Comparison of ENCODE assay signal across 25 cellular contexts in the genomic region with DNA sequence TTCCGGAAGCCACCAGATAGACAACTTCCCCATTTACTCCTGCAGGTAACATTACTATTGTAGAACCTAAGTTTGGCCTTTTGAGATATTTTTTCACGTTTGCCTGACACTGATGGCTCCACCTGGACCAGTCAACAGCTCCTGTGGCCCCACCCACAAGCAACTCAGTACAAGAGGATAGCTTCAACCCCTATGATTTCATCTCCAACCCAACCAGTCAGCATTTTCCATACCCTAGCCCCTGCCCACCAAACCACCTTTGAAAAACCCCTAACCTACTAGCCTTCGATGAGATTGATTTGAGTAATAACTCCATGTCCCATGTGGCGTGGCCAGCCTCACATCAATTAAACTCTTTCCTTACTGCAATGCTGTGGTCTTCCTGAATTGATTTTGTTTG. TPM values are rescaled to one million over a fixed set of nuclear protein-coding genes. Genes with fewer than 3 reads are reported as not detected.
A peak's percentile ranks its signal among the peaks of the same experiment; 100 is the strongest.
DNase-seq lines count a peak whose midpoint lies in the region; ATAC-seq, FAIRE-seq and TF ChIP-seq lines count a peak whose summit lies in the region.
"Had no signal": no experiment of that assay in that cellular context is flagged by ENCODE, and none has a peak within 500 bp of the region (broad histone marks: within the 10 kb centered on the region; RNA-seq: fewer than 3 reads in every experiment).

No MANE protein-coding gene starts in this region.

- intact Hi-C loops in activated CD8-positive, alpha-beta T cell treated with anti-CD3 and anti-CD28 coated beads for 36 hours (cut with micrococcal nuclease): no loop called here
- intact Hi-C loops in K562 (cut with micrococcal nuclease): no loop called here

- no peak for TF ChIP-seq EP300 in K562 (IDR thresholded peaks at IDR 0.05; ENCODE audit: low read length)

- ATAC-seq in activated CD8-positive, alpha-beta T cell treated with anti-CD3 and anti-CD28 coated beads for 36 hours: no peak
- no peak for ATAC-seq in activated CD8-positive, alpha-beta T cell treated with anti-CD3 and anti-CD28 coated beads, Interleukin-2, amount 10 ng/mL, durations not matched to agents 7 days and 5 days
- ATAC-seq in K562 (no peak), esophagus mucosa (no peak)

- no peaks in the 10 kb centered on the region for H3K9me2 ChIP-seq in Loucy (replicated peaks; ENCODE audit: low read depth, low read length)

- peak; percentile 3 for DNase-seq in activated CD8-positive, alpha-beta T cell treated with anti-CD3 and anti-CD28 coated beads for 36 hours
- no peak for DNase-seq in activated CD8-positive, alpha-beta T cell treated with anti-CD3 and anti-CD28 coated beads, Interleukin-2, amount 10 ng/mL, durations not matched to agents 7 days and 5 days
- DNase-seq in K562 (ENCODE audit: extremely low read depth in 1 of 4, low spot score in 3 of 4): no peak
- no peak for DNase-seq in islet precursor cell
- no peak for DNase-seq in stimulated activated naive CD4-positive, alpha-beta T cell treated with Interleukin-2 at 50 U/mL for 16 hours (lab: John Stamatoyannopoulos, UW)
- DNase-seq: activated CD8-positive, alpha-beta memory T cell treated with anti-CD3 and anti-CD28 coated beads, Interleukin-2, amount 50 U/mL, for 4 hours; activated effector memory CD4-positive, alpha-beta T cell treated with anti-CD3 and anti-CD28 coated beads, Interleukin-2, amount 50 U/mL, for 16 hours; adrenal gland; AML-193; head of caudate nucleus; left colon; mesendoderm; naive B cell; NCI-H1417 treated with DMSO at 0.1 percent for 48 hours; posterior cingulate gyrus; SHP77 treated with DMSO at 0.1 percent for 48 hours; sigmoid colon had no signal

- no peaks in the 10 kb centered on the region for H3F3A ChIP-seq in Loucy (ENCODE audit: low read depth)

- no peaks in the 10 kb centered on the region for H3K36me3 Mint-ChIP-seq in activated CD8-positive, alpha-beta T cell treated with anti-CD3 and anti-CD28 coated beads for 36 hours (ENCODE audit: low read depth)
- peaks cover 2% of the 10 kb centered on the region for H3K36me3 Mint-ChIP-seq in activated CD8-positive, alpha-beta T cell treated with anti-CD3 and anti-CD28 coated beads, Interleukin-2, amount 10 ng/mL, durations not matched to agents 7 days and 5 days (ENCODE audit: low read depth)

- 63% methylated on average over 4 of the region's 4 CpGs for WGBS in K562 (ENCODE audit: insufficient coverage, low coverage, missing lambda C conversion rate)

- no peaks in the 10 kb centered on the region for H3K36me3 ChIP-seq in Loucy (ENCODE audit: insufficient read depth, low read length)
- H3K36me3 ChIP-seq in K562 (ENCODE audit: control insufficient read depth, insufficient read depth, low read length): no peaks in the 10 kb centered on the region
- H3K36me3 ChIP-seq in parathyroid adenoma (ENCODE audit: control insufficient read depth, insufficient read depth, low read length): no peaks in the 10 kb centered on the region
- H3K36me3 ChIP-seq: adrenal gland, cardiac muscle cell, sigmoid colon, suprapubic skin had no signal

- H3K27ac Mint-ChIP-seq in activated CD8-positive, alpha-beta T cell treated with anti-CD3 and anti-CD28 coated beads for 36 hours: no peak overlapping the region
- H3K27ac Mint-ChIP-seq in activated CD8-positive, alpha-beta T cell treated with anti-CD3 and anti-CD28 coated beads, Interleukin-2, amount 10 ng/mL, durations not matched to agents 7 days and 5 days: no peak overlapping the region
- H3K27ac Mint-ChIP-seq: activated CD4-positive, alpha-beta T cell treated with anti-CD3 and anti-CD28 coated beads, Interleukin-2, amount 10 ng/mL, durations not matched to agents 24 days and 14 days had no signal

- no peak for TF ChIP-seq RAD21 in K562 (CRISPR knock-in tag; conservative IDR thresholded peaks at IDR 0.05 in 1 of 2, IDR thresholded peaks at IDR 0.05 in 1 of 2)

- TF ChIP-seq CTCF in activated CD8-positive, alpha-beta T cell treated with anti-CD3 and anti-CD28 coated beads for 36 hours (IDR thresholded peaks at IDR 0.05): no peak
- TF ChIP-seq CTCF in Loucy (conservative IDR thresholded peaks at IDR 0.05; ENCODE audit: low read length) (no peak), K562 (IDR thresholded peaks at IDR 0.05 in 2 of 3, conservative IDR thresholded peaks at IDR 0.05 in 1 of 3; ENCODE audit: insufficient read depth in 2 of 3, low read depth in 1 of 3, low read length in 3 of 3) (no peak), parathyroid adenoma (IDR thresholded peaks at IDR 0.05) (no peak)

- TF ChIP-seq POLR2A in K562 (conservative IDR thresholded peaks at IDR 0.05): no peak

- no TSS peak for BruUV-seq in K562 (replicated peaks; lab: Mats Ljungman, UMichigan)

- H3K9ac ChIP-seq in Loucy (ENCODE audit: low read depth, low read length, poor library complexity, severe bottlenecking): no peak overlapping the region
- no peak overlapping the region for H3K9ac ChIP-seq in K562 (ENCODE audit: insufficient read depth in 1 of 2, low read depth in 2 of 2, low read length in 2 of 2)
- H3K9ac ChIP-seq in parathyroid adenoma: no peak overlapping the region

- peaks cover 6% of the 10 kb centered on the region for H3K27me3 Mint-ChIP-seq in activated CD8-positive, alpha-beta T cell treated with anti-CD3 and anti-CD28 coated beads for 36 hours
- no peaks in the 10 kb centered on the region for H3K27me3 Mint-ChIP-seq in activated CD8-positive, alpha-beta T cell treated with anti-CD3 and anti-CD28 coated beads, Interleukin-2, amount 10 ng/mL, durations not matched to agents 7 days and 5 days (ENCODE audit: low read depth)

- H2AFZ ChIP-seq in Loucy (ENCODE audit: low read length) (peak overlapping the region; percentile 100), K562 (ENCODE audit: low read depth, low read length) (peak overlapping the region; percentile 92), parathyroid adenoma (peak overlapping the region; percentile 96)

- FAIRE-seq in K562 (lab: Jason Lieb, UNC): no peak
- FAIRE-seq: endometrium had no signal

- POLR2A ChIA-PET in activated CD8-positive, alpha-beta T cell treated with anti-CD3 and anti-CD28 coated beads for 36 hours (lab: Charles Lee): no interaction called here
- POLR2A ChIA-PET in activated CD8-positive, alpha-beta T cell treated with anti-CD3 and anti-CD28 coated beads, Interleukin-2, amount 10 ng/mL, durations not matched to agents 7 days and 5 days (lab: Charles Lee): no interaction called here
- POLR2A ChIA-PET in K562 (lab: Yijun Ruan, JAX): interaction anchor here (1.2 kb wide), 1 partner anchor 10 kb away, joined by 3 read pairs; no protein-coding TSS in a partner anchor

- peak overlapping the region; percentile 79 for H3K4me2 ChIP-seq in Loucy (ENCODE audit: low read depth, low read length, poor library complexity, severe bottlenecking)
- no peak overlapping the region for H3K4me2 ChIP-seq in K562 (ENCODE audit: insufficient read depth, low read length)
- no peak overlapping the region for H3K4me2 ChIP-seq in parathyroid adenoma (ENCODE audit: low read length)

- H3K9me1 ChIP-seq in K562 (ENCODE audit: control insufficient read depth, insufficient read depth, low read length): no peaks in the 10 kb centered on the region

- no peak overlapping the region for H3K4me3 Mint-ChIP-seq in activated CD8-positive, alpha-beta T cell treated with anti-CD3 and anti-CD28 coated beads for 36 hours
- no peak overlapping the region for H3K4me3 Mint-ChIP-seq in activated CD8-positive, alpha-beta T cell treated with anti-CD3 and anti-CD28 coated beads, Interleukin-2, amount 10 ng/mL, durations not matched to agents 7 days and 5 days

- H3K27me3 ChIP-seq in Loucy (ENCODE audit: insufficient read depth, low read length, poor library complexity, severe bottlenecking): no peaks in the 10 kb centered on the region
- H3K27me3 ChIP-seq in K562 (ENCODE audit: control insufficient read depth in 2 of 2, insufficient read depth in 2 of 2, low read length in 2 of 2): no peaks in the 10 kb centered on the region
- no peaks in the 10 kb centered on the region for H3K27me3 ChIP-seq in parathyroid adenoma (ENCODE audit: control insufficient read depth, insufficient read depth, low read length)
- H3K27me3 ChIP-seq: adrenal gland, cardiac muscle cell, sigmoid colon, suprapubic skin had no signal

- H3K4me1 Mint-ChIP-seq in activated CD8-positive, alpha-beta T cell treated with anti-CD3 and anti-CD28 coated beads for 36 hours (ENCODE audit: low read depth): no peaks in the 10 kb centered on the region
- H3K4me1 Mint-ChIP-seq in activated CD8-positive, alpha-beta T cell treated with anti-CD3 and anti-CD28 coated beads, Interleukin-2, amount 10 ng/mL, durations not matched to agents 7 days and 5 days (ENCODE audit: low read depth): peaks cover 10% of the 10 kb centered on the region

- H3K27ac ChIP-seq in K562 (ENCODE audit: extremely low read depth, low read depth, low read length): no peak overlapping the region
- H3K27ac ChIP-seq in parathyroid adenoma: no peak overlapping the region
- H3K27ac ChIP-seq: 22Rv1, cardiac muscle cell had no signal

- H4K20me1 ChIP-seq in Loucy (ENCODE audit: insufficient read depth, low read length, poor library complexity, severe bottlenecking) (no peaks in the 10 kb centered on the region), K562 (replicated peaks; ENCODE audit: control insufficient read depth, insufficient read depth, low read length) (no peaks in the 10 kb centered on the region)

- H3K79me2 ChIP-seq in Loucy (ENCODE audit: insufficient read depth, low read length) (no peaks in the 10 kb centered on the region), K562 (ENCODE audit: control insufficient read depth, insufficient read depth, low read length) (no peaks in the 10 kb centered on the region; the same call in 2 of the 3 replicates), parathyroid adenoma (no peaks in the 10 kb centered on the region)

- H3K9me3 ChIP-seq in Loucy (ENCODE audit: insufficient read depth, low read depth, low read length) (0 out of 2 replicates have a peak, but pooled peaks cover 3% of the 10 kb centered on the region), K562 (replicated peaks; ENCODE audit: control insufficient read depth, insufficient read depth, low read depth, low read length) (0 out of 2 replicates have a peak, but pooled peaks cover 3% of the 10 kb centered on the region), parathyroid adenoma (ENCODE audit: control insufficient read depth, low read length) (no peaks in the 10 kb centered on the region)
- H3K9me3 ChIP-seq: sigmoid colon, suprapubic skin had no signal

- CTCF ChIA-PET in activated CD8-positive, alpha-beta T cell treated with anti-CD3 and anti-CD28 coated beads for 36 hours (lab: Charles Lee): interaction anchor here (1.2 kb wide), 1 partner anchor 25 kb away, joined by 4 read pairs; no protein-coding TSS in a partner anchor
- CTCF ChIA-PET in activated CD8-positive, alpha-beta T cell treated with anti-CD3 and anti-CD28 coated beads, Interleukin-2, amount 10 ng/mL, durations not matched to agents 7 days and 5 days (lab: Charles Lee): interaction anchor here (1.3 kb wide), 2 partner anchors 54 to 77 kb away, joined by 3 read pairs; no protein-coding TSS in a partner anchor
- CTCF ChIA-PET in K562 (lab: Yijun Ruan, JAX; ENCODE audit: low intra/inter-chr PET ratio): no interaction called here

- H3K4me1 ChIP-seq in Loucy (ENCODE audit: insufficient read depth, low read length, poor library complexity, severe bottlenecking): peaks cover 11% of the 10 kb centered on the region
- H3K4me1 ChIP-seq in K562 (replicated peaks in 1 of 2; ENCODE audit: control insufficient read depth in 2 of 2, insufficient read depth in 2 of 2, low read length in 2 of 2): peaks cover 5 to 6% of the 10 kb centered on the region in 2 experiments; a peak in 3 of 5 replicates
- H3K4me1 ChIP-seq in parathyroid adenoma: no peaks in the 10 kb centered on the region
- H3K4me1 ChIP-seq: adrenal gland had no signal

- H3K4me3 ChIP-seq in Loucy (ENCODE audit: low read length, poor library complexity, severe bottlenecking) (peak overlapping the region; percentile 90), K562 (no peak overlapping the region), parathyroid adenoma (ENCODE audit: low read depth, low read length) (no peak overlapping the region)

- in situ Hi-C loops in K562 (cut with MboI): no loop called here

- peaks cover 14% of the 10 kb centered on the region for H3K9me3 Mint-ChIP-seq in activated CD8-positive, alpha-beta T cell treated with anti-CD3 and anti-CD28 coated beads for 36 hours
- H3K9me3 Mint-ChIP-seq in activated CD8-positive, alpha-beta T cell treated with anti-CD3 and anti-CD28 coated beads, Interleukin-2, amount 10 ng/mL, durations not matched to agents 7 days and 5 days (ENCODE audit: insufficient read depth): peaks cover 15% of the 10 kb centered on the region

RNA-seq across cellular contexts. Expression of gene EHHADH, which starts 0.9 kb away (rescaled TPM):
- 1 to 10 TPM; 4.0 to 5.0 TPM for total RNA-seq in activated CD8-positive, alpha-beta T cell treated with anti-CD3 and anti-CD28 coated beads for 36 hours
- 1 to 10 TPM; 4.8 to 4.9 TPM for total RNA-seq in activated CD8-positive, alpha-beta T cell treated with anti-CD3 and anti-CD28 coated beads, Interleukin-2, amount 10 ng/mL, durations not matched to agents 7 days and 5 days
- total RNA-seq in K562 (2011; cell fraction: chromatin; rRNA removed; ENCODE audit: low replicate concordance): 6.6 and 16.1 TPM in 2 replicates
- 3.9 and 4.3 TPM in 2 replicates for total RNA-seq in K562 (2011; cell fraction: nucleolus; rRNA removed)
- 5.9 and 9.0 TPM in 2 replicates for total RNA-seq in K562 (2011; cell fraction: nucleoplasm; rRNA removed)
- total RNA-seq in K562 (2014; rRNA removed) (3.8 and 5.4 TPM in 2 replicates), K562 (2014; rRNA removed; fragmentation: Illumina TruSeq; extraction: Trizol) (4.4 and 4.7 TPM in 2 replicates), K562 (2015; rRNA removed; fragmentation: Illumina TruSeq; extraction: Trizol) (2.9 and 3.6 TPM in 2 replicates), K562 (2021) (5.5 and 6.1 TPM in 2 replicates), esophagus mucosa (10.6 TPM)
- polyA plus RNA-seq in K562 (2011; rRNA removed) (5.9 and 6.4 TPM in 2 replicates), K562 (2014; fragmentation: Illumina TruSeq; extraction: Trizol) (4.3 and 4.8 TPM in 2 replicates), K562 (2014; fragmentation: Nextera tagmentation; extraction: Ambion mirVana) (1 to 10 TPM; 4.1 to 5.5 TPM), K562 (2014; rRNA removed) (4.9 and 6.1 TPM in 2 replicates)
- polyA plus RNA-seq in K562 (2011; cell fraction: cytosol; rRNA removed): 1.8 and 4.2 TPM in 2 replicates
- 3.4 and 3.6 TPM in 2 replicates for polyA plus RNA-seq in K562 (2011; cell fraction: nucleus; rRNA removed)
- 4.7 and 5.2 TPM in 2 replicates for polyA plus RNA-seq in K562 (2012)
- 9.9 and 18.0 TPM in 2 replicates for polyA minus RNA-seq in K562 (2011; rRNA and poly(A)+ RNA removed)
- 5.8 and 7.4 TPM in 2 replicates for polyA minus RNA-seq in K562 (2011; cell fraction: cytosol; rRNA and poly(A)+ RNA removed)
- 8.2 and 12.9 TPM in 2 replicates for polyA minus RNA-seq in K562 (2011; cell fraction: nucleus; rRNA and poly(A)+ RNA removed)
